Comparison of ENCODE assay signal across 13 cellular contexts in the genomic region with DNA sequence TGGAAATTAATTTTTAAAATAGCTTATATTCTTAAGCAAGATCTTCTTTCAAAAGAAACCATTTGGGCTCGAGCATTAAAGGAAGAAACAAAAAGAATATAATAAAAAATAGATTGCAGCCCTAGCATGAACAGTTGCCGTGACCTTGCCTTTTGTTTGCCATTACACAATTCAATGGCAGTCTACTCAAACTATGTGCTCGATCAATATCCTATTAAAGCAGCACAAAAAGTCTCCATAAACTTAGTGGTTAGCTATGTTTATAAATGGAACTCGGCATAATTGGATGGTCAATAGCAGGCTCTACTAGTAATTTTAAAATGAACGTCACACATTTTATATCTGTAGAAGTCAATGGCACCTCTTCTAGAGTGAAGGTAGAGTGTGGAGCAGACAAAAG.
DNase-seq lines count a peak whose midpoint lies in the region; ATAC-seq and TF ChIP-seq lines count a peak whose summit lies in the region.
"Had no signal": no experiment of that assay in that cellular context is flagged by ENCODE, and none has a peak within 500 bp of the region (broad histone marks: within the 10 kb centered on the region; RNA-seq: fewer than 3 reads in every experiment).

No MANE protein-coding gene starts in this region.

- TF ChIP-seq CTCF in chondrocyte (IDR thresholded peaks at IDR 0.05): no peak
- no peak for TF ChIP-seq CTCF in tibial artery (IDR thresholded peaks at IDR 0.05)

- H3K27me3 ChIP-seq in muscle layer of duodenum (ENCODE audit: low read depth, low read length): no peaks in the 10 kb centered on the region
- no peaks in the 10 kb centered on the region for H3K27me3 ChIP-seq in tibial artery
- H3K27me3 ChIP-seq: Peyer's patch had no signal

- H3K27me3 Mint-ChIP-seq in chondrocyte (ENCODE audit: low read depth): no peaks in the 10 kb centered on the region

- no peaks in the 10 kb centered on the region for H3K9me3 Mint-ChIP-seq in chondrocyte (ENCODE audit: low read depth)
- H3K9me3 Mint-ChIP-seq: activated naive CD8-positive, alpha-beta T cell treated with anti-CD3 and anti-CD28 coated beads, Interleukin-2, amount 10 ng/mL, durations not matched to agents 7 days and 5 days had no signal

- no peak overlapping the region for H3K4me3 ChIP-seq in muscle layer of duodenum (ENCODE audit: low read depth in 1 of 2, low read length in 2 of 2)
- peak overlapping the region; percentile 26 to 34 for H3K4me3 ChIP-seq in tibial artery

- H3K36me3 Mint-ChIP-seq in chondrocyte (ENCODE audit: low read depth): peaks cover 2% of the 10 kb centered on the region
- H3K36me3 Mint-ChIP-seq: activated naive CD8-positive, alpha-beta T cell treated with anti-CD3 and anti-CD28 coated beads, Interleukin-2, amount 10 ng/mL, durations not matched to agents 7 days and 5 days had no signal

- H3K36me3 ChIP-seq in muscle layer of duodenum (ENCODE audit: control insufficient read depth in 1 of 2, insufficient read depth in 2 of 2, low read length in 2 of 2) (no peaks in the 10 kb centered on the region), tibial artery (no peaks in the 10 kb centered on the region)
- H3K36me3 ChIP-seq: Peyer's patch had no signal

- peak; percentile 18 for DNase-seq in DMS153 (lab: John Stamatoyannopoulos, UW)
- no peak for DNase-seq in DMS153 treated with DMSO at 0.1 percent for 48 hours (lab: John Stamatoyannopoulos, UW; ENCODE audit: unreplicated experiment)
- no peak for DNase-seq in chondrocyte (ENCODE audit: low spot score)
- no peak for DNase-seq in tibial artery
- DNase-seq in NCI-H2171 (lab: John Stamatoyannopoulos, UW): no peak
- DNase-seq: activated naive CD8-positive, alpha-beta T cell treated with anti-CD3 and anti-CD28 coated beads, Interleukin-2, amount 10 ng/mL, durations not matched to agents 7 days and 5 days; effector CD8-positive, alpha-beta T cell; IMR-90 had no signal

- H3K9me3 ChIP-seq in muscle layer of duodenum (ENCODE audit: control insufficient read depth in 1 of 2, low read length in 2 of 2): no peaks in the 10 kb centered on the region
- no peaks in the 10 kb centered on the region for H3K9me3 ChIP-seq in tibial artery
- H3K9me3 ChIP-seq: Peyer's patch had no signal

- H3K4me1 Mint-ChIP-seq in chondrocyte (ENCODE audit: low read depth): peaks cover 41% of the 10 kb centered on the region
- H3K4me1 Mint-ChIP-seq: activated naive CD8-positive, alpha-beta T cell treated with anti-CD3 and anti-CD28 coated beads, Interleukin-2, amount 10 ng/mL, durations not matched to agents 7 days and 5 days had no signal

- intact Hi-C loops in tibial artery (cut with DNase I; ENCODE audit: low total_unique reads): loop anchor here (5.0 to 10.0 kb wide), 2 partner anchors 254 to 287 kb away; partner anchors contain the start of gene NFIA

- H3K27ac Mint-ChIP-seq in chondrocyte (ENCODE audit: unreplicated experiment): peak overlapping the region; percentile 95
- H3K27ac Mint-ChIP-seq: activated naive CD8-positive, alpha-beta T cell treated with anti-CD3 and anti-CD28 coated beads, Interleukin-2, amount 10 ng/mL, durations not matched to agents 7 days and 5 days had no signal

- H3K27ac ChIP-seq in muscle layer of duodenum (ENCODE audit: low read length) (peak overlapping the region; percentile 67), tibial artery (peak overlapping the region; percentile 67 to 80)
- H3K27ac ChIP-seq: 22Rv1 had no signal

- H3K4me1 ChIP-seq in muscle layer of duodenum (ENCODE audit: control insufficient read depth in 1 of 2, insufficient read depth in 2 of 2, low read length in 2 of 2) (peaks cover 4 to 13% of the 10 kb centered on the region in 2 donors), tibial artery (peaks cover 0 to 63% (median 26%) of the 10 kb centered on the region in 4 donors)

- ATAC-seq in HG03159 (IDR thresholded peaks at IDR 0.05; ENCODE audit: unreplicated experiment): no peak
- no peak for ATAC-seq in GM19328 (IDR thresholded peaks at IDR 0.05; ENCODE audit: unreplicated experiment)

- H3K4me3 Mint-ChIP-seq in chondrocyte (ENCODE audit: unreplicated experiment): peak overlapping the region; percentile 55
- H3K4me3 Mint-ChIP-seq: activated naive CD8-positive, alpha-beta T cell treated with anti-CD3 and anti-CD28 coated beads, Interleukin-2, amount 10 ng/mL, durations not matched to agents 7 days and 5 days had no signal

Comparison
In these comparisons a context has a peak if more than half of its experiments do, and no peak if none do; other contexts are left out.
1. H3K4me3 ChIP-seq: peak in tibial artery (2 of 2); none in muscle layer of duodenum (0 of 2).